Comparison of ENCODE assay signal across 8 cellular contexts in genomic region chr15:67303490-67304363, GRCh38. TPM values are rescaled to one million over a fixed set of nuclear protein-coding genes. Genes with fewer than 3 reads are reported as not detected.
DNase-seq lines count a peak whose midpoint lies in the region; ATAC-seq and TF ChIP-seq lines count a peak whose summit lies in the region.

No MANE protein-coding gene starts in this region.

- no peak overlapping the region for H3K4me3 ChIP-seq in AG04450 (ENCODE audit: low read depth, low read length)

- no peak overlapping the region for H3K27ac ChIP-seq in AG04450 (ENCODE audit: low read depth, low read length)

- ATAC-seq in GM21528 (IDR thresholded peaks at IDR 0.05; ENCODE audit: low FRiP score, unreplicated experiment), result no peak
- no peak for ATAC-seq in GM18519 (IDR thresholded peaks at IDR 0.05; ENCODE audit: low FRiP score, unreplicated experiment)

- POLR2A ChIA-PET in AG04450 (lab: Yijun Ruan, JAX), result interaction anchor here (0.6 to 1.5 kb wide), 2 partner anchors 106 to 271 kb away, joined by 4 to 6 read pairs; no protein-coding TSS in a partner anchor

- in situ Hi-C loops in T47D (cut with HindIII; ENCODE audit: low pct_unique_long_range_greater_than_20kb, low sequenced_read_pairs), result no loop called here

- H3K9me3 ChIP-seq in AG04450 (ENCODE audit: control insufficient read depth, insufficient read depth, low read length), result no peaks in the 10 kb centered on the region

- peak; percentile 40 for TF ChIP-seq CTCF in AG04450 (IDR thresholded peaks at IDR 0.05; ENCODE audit: low read depth, low read length)

- CTCF ChIA-PET in AG04450 (lab: Charles Lee), result interaction anchor here (0.6 to 3.5 kb wide), 7 partner anchors 22 to 360 kb away, joined by 3 to 12 read pairs (median 4); no protein-coding TSS in a partner anchor

- DNase-seq in AG04450 (ENCODE audit: low read depth, low spot score) (no peak), ELR (ENCODE audit: low read depth) (peak; percentile 61), NCI-H2196 (lab: John Stamatoyannopoulos, UW; ENCODE audit: unreplicated experiment) (peak; percentile 34), T47D (ENCODE audit: low read depth in 1 of 2, low spot score in 1 of 2) (peak; percentile 5 to 67), medulla oblongata (ENCODE audit: extremely low spot score) (peak; percentile 8), middle frontal gyrus (ENCODE audit: extremely low spot score, low spot score) (no peak)

- no peaks in the 10 kb centered on the region for H3K27me3 ChIP-seq in AG04450 (ENCODE audit: control insufficient read depth, insufficient read depth, low read length)

RNA-seq across cellular contexts. Expression of gene IQCH, which starts 49.1 kb away (rescaled TPM):
- polyA plus RNA-seq in AG04450 (2011; rRNA removed), result 0.95 and 1.1 TPM in 2 replicates
- 3.4 and 3.5 TPM in 2 replicates for polyA minus RNA-seq in AG04450 (2011; rRNA and poly(A)+ RNA removed)

RNA-seq across cellular contexts. Expression of gene AAGAB, which starts 49.3 kb away (rescaled TPM):
- 49.1 and 58.0 TPM in 2 replicates for polyA plus RNA-seq in AG04450 (2011; rRNA removed)
- 53.7 and 62.4 TPM in 2 replicates for polyA minus RNA-seq in AG04450 (2011; rRNA and poly(A)+ RNA removed)

Comparison
In these comparisons a context has a peak if more than half of its experiments do, and no peak if none do; other contexts are left out.
1. DNase-seq: peak in ELR (single experiment), NCI-H2196 (single experiment), T47D (2 of 2) and medulla oblongata (single experiment); none in AG04450 (single experiment) and middle frontal gyrus (single experiment).